In the genomic region with DNA sequence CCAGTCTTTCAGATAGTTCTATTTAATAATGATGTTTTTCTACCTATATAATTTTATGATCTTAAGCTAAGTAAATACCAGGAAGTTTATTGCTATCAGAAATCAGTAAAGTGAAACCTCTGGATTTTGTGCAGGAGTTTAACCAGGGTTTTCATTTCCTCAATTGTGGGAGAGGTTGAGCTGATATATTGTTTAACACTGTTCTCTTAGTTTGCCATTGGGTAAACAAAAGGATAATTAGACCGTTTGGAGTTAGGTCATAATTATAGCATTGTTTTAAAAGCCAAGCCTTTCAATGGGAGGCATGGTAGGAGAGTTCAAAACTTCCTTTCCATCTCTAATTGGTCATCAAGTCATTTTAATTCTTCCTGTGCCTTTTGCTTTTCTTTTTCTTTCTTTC, we compare ENCODE assay signal across 20 cellular contexts.
"Had no signal": no experiment of that assay in that cellular context is flagged by ENCODE, and none has a peak within 500 bp of the region (broad histone marks: within the 10 kb centered on the region; RNA-seq: fewer than 3 reads in every experiment).

No MANE protein-coding gene starts in this region.

- H2AFZ ChIP-seq: hepatocyte had no signal

- H3K27me3 ChIP-seq: esophagus muscularis mucosa, hepatocyte, neutrophil, thyroid gland had no signal

- H3K4me1 ChIP-seq: esophagus muscularis mucosa, thyroid gland had no signal

- H3K9me3 ChIP-seq: esophagus muscularis mucosa, neutrophil, thyroid gland had no signal

- H3K79me2 ChIP-seq: hepatocyte had no signal

- H3K27ac ChIP-seq: esophagus muscularis mucosa, hepatocyte, neutrophil, thyroid gland had no signal

- H3K4me3 ChIP-seq: esophagus muscularis mucosa, hepatocyte, lung, thyroid gland had no signal

- H3K4me2 ChIP-seq: hepatocyte had no signal

- DNase-seq: activated CD4-positive, alpha-beta T cell treated with anti-CD3 and anti-CD28 coated beads, Interleukin-2, amount 10 ng/mL, durations not matched to agents 24 days and 14 days; activated CD8-positive, alpha-beta T cell treated with anti-CD3 and anti-CD28 coated beads for 36 hours; activated naive CD4-positive, alpha-beta T cell treated with anti-CD3 and anti-CD28 coated beads, Interleukin-2, amount 10 ng/mL, durations not matched to agents 7 days and 5 days; activated naive CD8-positive, alpha-beta T cell treated with anti-CD3 and anti-CD28 coated beads, Interleukin-2, amount 50 U/mL, for 24 hours; activated T-cell treated with anti-CD3 and anti-CD28 coated beads, Interleukin-2, amount 50 U/mL, for 1 hour; anterior cingulate cortex; cortex of kidney; effector CD4-positive, alpha-beta T cell; islet precursor cell; posterior cingulate gyrus; retina; stimulated activated CD8-positive, alpha-beta memory T cell treated with anti-CD3 and anti-CD28 coated beads, Interleukin-4, amount 100 ng/mL, for 48 hours; stimulated activated naive CD4-positive, alpha-beta T cell; T-helper 1 cell; T-helper 9 cell; thyroid gland had no signal
